ENCODE assay signal across 29 cellular contexts in genomic region chr18:13095466-13095865, GRCh38.
"Had no signal": no experiment of that assay in that cellular context is flagged by ENCODE, and none has a peak within 500 bp of the region (broad histone marks: within the 10 kb centered on the region; RNA-seq: fewer than 3 reads in every experiment).

No MANE protein-coding gene starts in this region.

- H3K4me1 Mint-ChIP-seq: nephron; neural crest cell; stimulated activated memory B cell treated with anti-CD40 and anti-IgM and Interleukin-4, amounts not matched to agents 10 μg/mL and 1 μg/mL and 100 μg/mL, for 72 hours; stimulated activated naive CD8-positive, alpha-beta T cell treated with anti-CD3 and anti-CD28 coated beads, Interleukin-15, amount 100 ng/mL, for 72 hours had no signal

- H3K4me3 Mint-ChIP-seq: naive thymus-derived CD8-positive, alpha-beta T cell; nephron; neural crest cell; stimulated activated memory B cell treated with anti-CD40 and anti-IgM and Interleukin-4, amounts not matched to agents 10 μg/mL and 1 μg/mL and 100 μg/mL, for 72 hours; stimulated activated naive CD8-positive, alpha-beta T cell treated with anti-CD3 and anti-CD28 coated beads, Interleukin-15, amount 100 ng/mL, for 72 hours had no signal

- H3K27ac ChIP-seq: heart left ventricle, left lung, lower lobe of right lung, pancreas, right atrium auricular region, right lobe of liver, testis, thyroid gland, vagina had no signal

- H3K27ac Mint-ChIP-seq: nephron; stimulated activated memory B cell treated with anti-CD40 and anti-IgM and Interleukin-4, amounts not matched to agents 10 μg/mL and 1 μg/mL and 100 μg/mL, for 72 hours had no signal

- FAIRE-seq: pancreas had no signal

- H3K9me3 ChIP-seq: heart left ventricle, left lung, lower lobe of right lung, pancreas, right atrium auricular region, right lobe of liver, testis, thyroid gland, vagina had no signal

- ATAC-seq: heart left ventricle; left colon; left lung; lower lobe of right lung; naive thymus-derived CD8-positive, alpha-beta T cell; pancreas; right lobe of liver; stimulated activated memory B cell treated with anti-CD40 and anti-IgM and Interleukin-4, amounts not matched to agents 10 μg/mL and 1 μg/mL and 100 μg/mL, for 72 hours; stimulated activated naive CD8-positive, alpha-beta T cell treated with anti-CD3 and anti-CD28 coated beads, Interleukin-15, amount 100 ng/mL, for 72 hours had no signal

- H3K4me1 ChIP-seq: left lung, lower lobe of right lung, pancreas, right atrium auricular region, right lobe of liver, testis, thyroid gland, vagina had no signal

- H3K27me3 ChIP-seq: heart left ventricle, left lung, pancreas, right atrium auricular region, right lobe of liver, testis, thyroid gland, vagina had no signal

- H3K27me3 Mint-ChIP-seq: naive thymus-derived CD8-positive, alpha-beta T cell; stimulated activated memory B cell treated with anti-CD40 and anti-IgM and Interleukin-4, amounts not matched to agents 10 μg/mL and 1 μg/mL and 100 μg/mL, for 72 hours; stimulated activated naive CD8-positive, alpha-beta T cell treated with anti-CD3 and anti-CD28 coated beads, Interleukin-15, amount 100 ng/mL, for 72 hours had no signal

- DNase-seq: heart left ventricle; hypothalamus; islet precursor cell; kidney glomerular epithelial cell; left colon; left lung; lower lobe of right lung; mammary epithelial cell; mesenchymal stem cell; naive thymus-derived CD8-positive, alpha-beta T cell; nucleus accumbens; pancreas; right lobe of liver; stimulated activated CD4-positive, alpha-beta T cell treated with anti-CD3 and anti-CD28 coated beads, Interleukin-1b, Interleukin-23, amount 100 ng/mL, for 48 hours; stimulated activated CD4-positive, alpha-beta T cell treated with anti-CD3 and anti-CD28 coated beads, Interleukin-2, amount 100 ng/mL, for 48 hours; stimulated activated CD4-positive, alpha-beta T cell treated with anti-CD3 and anti-CD28 coated beads, Interleukin-4, amount 100 ng/mL, for 4 hours; stimulated activated CD8-positive, alpha-beta memory T cell treated with anti-CD3 and anti-CD28 coated beads, Interleukin-4, amount 100 ng/mL, for 48 hours; stimulated activated naive CD4-positive, alpha-beta T cell treated with Interleukin-2 at 50 U/mL for 16 hours; stimulated activated naive CD8-positive, alpha-beta T cell treated with anti-CD3 and anti-CD28 coated beads, Interleukin-15, amount 100 ng/mL, for 72 hours; substantia nigra; testis; thyroid gland; trophoblast cell had no signal

- H3K4me3 ChIP-seq: heart left ventricle, left lung, lower lobe of right lung, pancreas, right atrium auricular region, right lobe of liver, smooth muscle cell, testis, thyroid gland, vagina had no signal
